7 cellular contexts compared by ENCODE assay signal in the genomic region with DNA sequence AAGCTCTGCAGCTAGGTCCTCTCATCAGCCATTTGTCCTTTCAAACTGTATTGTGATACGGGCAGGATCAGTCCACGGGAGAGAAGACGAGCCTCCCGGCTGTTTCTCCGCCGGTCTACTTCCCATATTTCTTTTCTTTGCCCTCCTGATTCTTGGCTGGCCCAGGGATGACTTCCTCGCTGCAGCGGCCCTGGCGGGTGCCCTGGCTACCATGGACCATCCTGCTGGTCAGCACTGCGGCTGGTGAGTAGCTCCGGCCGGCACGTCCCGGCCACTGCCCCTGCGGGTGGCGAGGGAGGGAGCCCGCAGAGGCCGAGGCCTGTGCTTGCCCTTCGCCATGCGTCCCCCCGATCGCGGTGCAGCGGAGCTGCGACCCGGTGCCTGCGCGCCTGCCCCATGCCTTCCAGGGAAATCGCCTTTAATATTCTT. TPM values are rescaled to one million over a fixed set of nuclear protein-coding genes. Genes with fewer than 3 reads are reported as not detected.
DNase-seq lines count a peak whose midpoint lies in the region; ATAC-seq and TF ChIP-seq lines count a peak whose summit lies in the region.

No MANE protein-coding gene starts in this region.

- peaks cover 7% of the 10 kb centered on the region for H3K36me3 Mint-ChIP-seq in activated T-helper 1 cell treated with anti-CD3 and anti-CD28 coated beads, Interleukin-12 subunit alpha, Interleukin-12 subunit beta, Interleukin-2, Interleukin-4 antibody, amounts not matched to agents 30 ng/mL and 10 ng/mL and 1 ng/mL, durations not matched to agents 14 hours and 24 hours and 36 hours (ENCODE audit: low read depth)
- peaks cover 5% of the 10 kb centered on the region for H3K36me3 Mint-ChIP-seq in neural crest cell (ENCODE audit: low read depth)

- H3K4me1 ChIP-seq in ES-I3 (ENCODE audit: insufficient read depth, low read length), result peaks cover 3% of the 10 kb centered on the region; the same call in 1 of the 2 replicates

- H3K36me3 ChIP-seq in ES-I3 (ENCODE audit: insufficient read depth, low read length), result no peaks in the 10 kb centered on the region

- intact Hi-C loops in activated T-helper 1 cell treated with anti-CD3 and anti-CD28 coated beads, Interleukin-12 subunit alpha, Interleukin-12 subunit beta, Interleukin-2, Interleukin-4 antibody, amounts not matched to agents 30 ng/mL and 10 ng/mL and 1 ng/mL, durations not matched to agents 14 hours and 24 hours and 36 hours (cut with micrococcal nuclease), result loop anchor here (2.0 to 10.0 kb wide), 8 partner anchors 80 to 1260 kb away; a partner anchor contains a TSS

- no peaks in the 10 kb centered on the region for H3K9me3 ChIP-seq in ES-I3 (ENCODE audit: control insufficient read depth, insufficient read depth, low read length)

- no peaks in the 10 kb centered on the region for H3K27me3 Mint-ChIP-seq in activated T-helper 1 cell treated with anti-CD3 and anti-CD28 coated beads, Interleukin-12 subunit alpha, Interleukin-12 subunit beta, Interleukin-2, Interleukin-4 antibody, amounts not matched to agents 30 ng/mL and 10 ng/mL and 1 ng/mL, durations not matched to agents 14 hours and 24 hours and 36 hours (ENCODE audit: insufficient read depth)
- no peaks in the 10 kb centered on the region for H3K27me3 Mint-ChIP-seq in neural crest cell (ENCODE audit: low read depth)

- peak overlapping the region; percentile 83 for H3K27ac Mint-ChIP-seq in activated T-helper 1 cell treated with anti-CD3 and anti-CD28 coated beads, Interleukin-12 subunit alpha, Interleukin-12 subunit beta, Interleukin-2, Interleukin-4 antibody, amounts not matched to agents 30 ng/mL and 10 ng/mL and 1 ng/mL, durations not matched to agents 14 hours and 24 hours and 36 hours
- H3K27ac Mint-ChIP-seq in neural crest cell (ENCODE audit: unreplicated experiment), result peak overlapping the region; percentile 98

- peaks cover 37% of the 10 kb centered on the region for H3K4me1 Mint-ChIP-seq in activated T-helper 1 cell treated with anti-CD3 and anti-CD28 coated beads, Interleukin-12 subunit alpha, Interleukin-12 subunit beta, Interleukin-2, Interleukin-4 antibody, amounts not matched to agents 30 ng/mL and 10 ng/mL and 1 ng/mL, durations not matched to agents 14 hours and 24 hours and 36 hours (ENCODE audit: low read depth)
- H3K4me1 Mint-ChIP-seq in neural crest cell, result peaks cover 47% of the 10 kb centered on the region

- H3K9ac ChIP-seq in ES-I3 (ENCODE audit: low read depth, low read length), result peak overlapping the region; percentile 90

- H3K4me3 ChIP-seq in foreskin fibroblast (ENCODE audit: low read depth in 1 of 2, low read length in 2 of 2), result peak overlapping the region; percentile 89 to 97

- H3K9me3 Mint-ChIP-seq in activated T-helper 1 cell treated with anti-CD3 and anti-CD28 coated beads, Interleukin-12 subunit alpha, Interleukin-12 subunit beta, Interleukin-2, Interleukin-4 antibody, amounts not matched to agents 30 ng/mL and 10 ng/mL and 1 ng/mL, durations not matched to agents 14 hours and 24 hours and 36 hours, result no peaks in the 10 kb centered on the region
- peaks cover 2% of the 10 kb centered on the region for H3K9me3 Mint-ChIP-seq in neural crest cell

- DNase-seq in LHCN-M2 (ENCODE audit: low read depth) (peak; percentile 42), foreskin fibroblast (peak; percentile 48 to 76), neural crest cell (ENCODE audit: low read depth, low spot score) (peak; percentile 29)
- no peak for DNase-seq in activated T-helper 1 cell treated with anti-CD3 and anti-CD28 coated beads, Interleukin-12 subunit alpha, Interleukin-12 subunit beta, Interleukin-2, Interleukin-4 antibody, amounts not matched to agents 30 ng/mL and 10 ng/mL and 1 ng/mL, durations not matched to agents 14 hours and 24 hours and 36 hours (ENCODE audit: low spot score)

- no peak for ATAC-seq in HG03095 (IDR thresholded peaks at IDR 0.05; ENCODE audit: unreplicated experiment)
- no peak for ATAC-seq in GM19463 (IDR thresholded peaks at IDR 0.05; ENCODE audit: unreplicated experiment)

- peak overlapping the region; percentile 99 for H3K4me3 Mint-ChIP-seq in activated T-helper 1 cell treated with anti-CD3 and anti-CD28 coated beads, Interleukin-12 subunit alpha, Interleukin-12 subunit beta, Interleukin-2, Interleukin-4 antibody, amounts not matched to agents 30 ng/mL and 10 ng/mL and 1 ng/mL, durations not matched to agents 14 hours and 24 hours and 36 hours
- peak overlapping the region; percentile 100 for H3K4me3 Mint-ChIP-seq in neural crest cell

- no peak for TF ChIP-seq CTCF in foreskin fibroblast (IDR thresholded peaks at IDR 0.05; ENCODE audit: low read depth, low read length)
- no peak for TF ChIP-seq CTCF in neural crest cell (conservative IDR thresholded peaks at IDR 0.05)

RNA-seq across cellular contexts. Expression of a gene that starts 1.2 kb away (rescaled TPM):
- 18.9 and 22.7 TPM in 2 replicates for total RNA-seq in LHCN-M2 (2014; rRNA removed)
- 12.2 TPM for polyA plus RNA-seq in LHCN-M2 (2012)
- total RNA-seq in activated T-helper 1 cell treated with anti-CD3 and anti-CD28 coated beads, Interleukin-12 subunit alpha, Interleukin-12 subunit beta, Interleukin-2, Interleukin-4 antibody, amounts not matched to agents 30 ng/mL and 10 ng/mL and 1 ng/mL, durations not matched to agents 14 hours and 24 hours and 36 hours, result 5.5 and 6.1 TPM in 2 replicates
- 17.5 and 19.4 TPM in 2 replicates for total RNA-seq in neural crest cell
